1 cellular context compared by ENCODE assay signal in genomic region chr22:35394810-35395563, GRCh38.
TF ChIP-seq lines count a peak whose summit lies in the region.

No MANE protein-coding gene starts in this region.

TF ChIP-seq in A549, 52 proteins besides CTCF, POLR2A, EP300 and RAD21 (continued from another document):
- TF ChIP-seq PBX3 (IDR thresholded peaks at IDR 0.05) = no peak
- TF ChIP-seq HDAC2 (IDR thresholded peaks at IDR 0.05) = no peak
- TF ChIP-seq JUN (IDR thresholded peaks at IDR 0.05) = peak in 1 of 2 experiments; percentile 67; a peak in 2 of 5 replicates
- no peak for TF ChIP-seq RCOR1 (IDR thresholded peaks at IDR 0.05; ENCODE audit: low read depth, low read length)
- no peak for TF ChIP-seq EHF (CRISPR knock-in tag; IDR thresholded peaks at IDR 0.05)
- 0 out of 2 replicates have a peak, but pooled peaks have one; percentile 24 for TF ChIP-seq POLR2AphosphoS2 (conservative IDR thresholded peaks at IDR 0.05; ENCODE audit: low read length)
- TF ChIP-seq ZNF302 (CRISPR knock-in tag; IDR thresholded peaks at IDR 0.05) = no peak
- no peak for TF ChIP-seq GATA3 (IDR thresholded peaks at IDR 0.05; ENCODE audit: borderline replicate concordance)
- TF ChIP-seq SREBF2 (IDR thresholded peaks at IDR 0.05) = no peak
- TF ChIP-seq HMGXB4 (CRISPR knock-in tag; IDR thresholded peaks at IDR 0.05; ENCODE audit: borderline replicate concordance) = no peak
- no peak for TF ChIP-seq HOXA7 (CRISPR knock-in tag; IDR thresholded peaks at IDR 0.05)
- TF ChIP-seq E2F6 (IDR thresholded peaks at IDR 0.05; ENCODE audit: borderline replicate concordance, low read depth) = no peak
- no peak for TF ChIP-seq FOXS1 (CRISPR knock-in tag; IDR thresholded peaks at IDR 0.05)
